Comparison of ENCODE assay signal across 8 cellular contexts in the genomic region with DNA sequence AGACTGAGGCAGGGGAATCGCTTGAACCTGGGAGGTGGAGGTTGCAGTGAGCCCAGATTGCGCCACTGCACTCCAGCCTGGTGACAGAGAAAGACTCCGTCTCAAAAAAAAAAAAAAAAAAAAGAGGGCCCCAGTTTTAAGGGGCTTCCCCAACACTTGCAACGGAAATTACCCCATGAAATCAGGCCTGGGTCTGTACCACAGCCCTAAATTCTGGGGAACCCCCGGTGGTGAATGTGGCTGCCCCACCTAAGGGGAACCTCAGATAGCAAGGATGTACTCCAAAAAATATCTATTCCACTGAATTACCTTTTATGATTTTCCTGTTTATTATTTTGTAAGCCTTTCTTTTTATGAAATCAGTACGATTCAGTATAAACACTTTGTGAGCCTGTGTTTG. TPM values are rescaled to one million over a fixed set of nuclear protein-coding genes. Genes with fewer than 3 reads are reported as not detected.
A peak's percentile ranks its signal among the peaks of the same experiment; 100 is the strongest.
DNase-seq lines count a peak whose midpoint lies in the region; ATAC-seq lines count a peak whose summit lies in the region.
"Not testable (repeated sequence)": the region's sequence is repeated elsewhere in the genome, so short reads cannot be mapped to it uniquely, and the experiment has no call there.

No MANE protein-coding gene starts in this region.

- intact Hi-C loops in CD4-positive, alpha-beta memory T cell (cut with micrococcal nuclease): not testable (repeated sequence)

- H3K27ac Mint-ChIP-seq in CD4-positive, alpha-beta memory T cell: peak overlapping the region; percentile 83 to 96 (median 90)
- peak overlapping the region; percentile 43 for H3K27ac Mint-ChIP-seq in T-helper 2 cell treated with Interferon-gamma antibody and Interleukin-4, amounts not matched to agents 5 μg/mL and 100 μg/mL, for 36 hours
- peak overlapping the region in 5 of 10 donors; percentile 41 to 81 (median 58) for H3K27ac Mint-ChIP-seq in naive thymus-derived CD8-positive, alpha-beta T cell

- peak; percentile 45 for ATAC-seq in GM19463 (IDR thresholded peaks at IDR 0.05; ENCODE audit: unreplicated experiment)
- ATAC-seq in naive thymus-derived CD8-positive, alpha-beta T cell: peak; percentile 64 to 85
- not testable (repeated sequence) for ATAC-seq in stimulated activated naive CD8-positive, alpha-beta T cell treated with anti-CD3 and anti-CD28 coated beads, Interleukin-15, Interleukin-2, amounts not matched to agents 100 U/mL and 50 U/mL, for 24 hours

- H3K4me1 Mint-ChIP-seq in CD4-positive, alpha-beta memory T cell: peaks cover 7 to 56% (median 43%) of the 10 kb centered on the region in 4 donors
- peaks cover 33% of the 10 kb centered on the region for H3K4me1 Mint-ChIP-seq in T-helper 2 cell treated with Interferon-gamma antibody and Interleukin-4, amounts not matched to agents 5 μg/mL and 100 μg/mL, for 36 hours (ENCODE audit: low read depth)
- peaks cover 5 to 39% (median 17%) of the 10 kb centered on the region in 4 donors for H3K4me1 Mint-ChIP-seq in naive thymus-derived CD8-positive, alpha-beta T cell

- not testable (repeated sequence) for H3K36me3 ChIP-seq in CD4-positive, alpha-beta memory T cell (ENCODE audit: insufficient read depth, low read length)

- POLR2A ChIA-PET in CD4-positive, alpha-beta memory T cell (lab: Charles Lee; ENCODE audit: partially characterized antibody): interaction anchor here (3.8 kb wide), 1 partner anchor 15 kb away, joined by 21 read pairs; the partner anchor contains the start of gene CCSAP
- POLR2A ChIA-PET in naive thymus-derived CD8-positive, alpha-beta T cell (lab: Charles Lee): not testable (repeated sequence)

- H3K4me3 Mint-ChIP-seq in CD4-positive, alpha-beta memory T cell: peak overlapping the region in 5 of 8 donors; percentile 9 to 70 (median 40)
- H3K4me3 Mint-ChIP-seq in T-helper 2 cell treated with Interferon-gamma antibody and Interleukin-4, amounts not matched to agents 5 μg/mL and 100 μg/mL, for 36 hours; naive thymus-derived CD8-positive, alpha-beta T cell: not testable (repeated sequence)

- not testable (repeated sequence) for H3K9me3 ChIP-seq in CD4-positive, alpha-beta memory T cell (ENCODE audit: control insufficient read depth in 1 of 2, low read length in 2 of 2)

- not testable (repeated sequence) for H3K4me3 ChIP-seq in CD4-positive, alpha-beta memory T cell (ENCODE audit: low read length in 2 of 2)

- DNase-seq in CD4-positive, alpha-beta memory T cell: peak; percentile 56 to 83 (median 71)
- DNase-seq in T-helper 2 cell treated with Interferon-gamma antibody and Interleukin-4, amounts not matched to agents 5 μg/mL and 100 μg/mL, for 36 hours (ENCODE audit: low spot score): not testable (repeated sequence)
- DNase-seq in activated CD4-positive, alpha-beta T cell treated with anti-CD3 and anti-CD28 coated beads, Interleukin-2, amount 50 U/mL, for 1 hour: peak; percentile 20
- DNase-seq in activated naive CD4-positive, alpha-beta T cell treated with Interleukin-2 at 50 U/mL for 16 hours: peak; percentile 38
- peak; percentile 28 for DNase-seq in effector CD4-positive, alpha-beta T cell
- DNase-seq in naive thymus-derived CD8-positive, alpha-beta T cell: peak in 5 of 10 donors; percentile 12 to 42 (median 25)
- peak; percentile 36 for DNase-seq in stimulated activated naive CD8-positive, alpha-beta T cell treated with anti-CD3 and anti-CD28 coated beads, Interleukin-15, Interleukin-2, amounts not matched to agents 100 U/mL and 50 U/mL, for 24 hours

- peaks cover 32 to 47% of the 10 kb centered on the region in 2 donors for H3K36me3 Mint-ChIP-seq in CD4-positive, alpha-beta memory T cell
- peaks cover 50% of the 10 kb centered on the region for H3K36me3 Mint-ChIP-seq in T-helper 2 cell treated with Interferon-gamma antibody and Interleukin-4, amounts not matched to agents 5 μg/mL and 100 μg/mL, for 36 hours (ENCODE audit: low read depth)
- H3K36me3 Mint-ChIP-seq in naive thymus-derived CD8-positive, alpha-beta T cell: peaks cover 0 to 40% (median 8%) of the 10 kb centered on the region in 3 donors

- CTCF ChIA-PET in CD4-positive, alpha-beta memory T cell (lab: Charles Lee; ENCODE audit: partially characterized antibody): not testable (repeated sequence)

- H3K27ac ChIP-seq in CD4-positive, alpha-beta memory T cell (ENCODE audit: low read depth, low read length): peak overlapping the region; percentile 41

- H3K4me1 ChIP-seq in CD4-positive, alpha-beta memory T cell (ENCODE audit: insufficient read depth, low read length): peaks cover 16% of the 10 kb centered on the region

- not testable (repeated sequence) for H3K27me3 Mint-ChIP-seq in CD4-positive, alpha-beta memory T cell; T-helper 2 cell treated with Interferon-gamma antibody and Interleukin-4, amounts not matched to agents 5 μg/mL and 100 μg/mL, for 36 hours (ENCODE audit: low read depth); naive thymus-derived CD8-positive, alpha-beta T cell

- not testable (repeated sequence) for H3K9me3 Mint-ChIP-seq in CD4-positive, alpha-beta memory T cell; T-helper 2 cell treated with Interferon-gamma antibody and Interleukin-4, amounts not matched to agents 5 μg/mL and 100 μg/mL, for 36 hours; naive thymus-derived CD8-positive, alpha-beta T cell

- H3K27me3 ChIP-seq in CD4-positive, alpha-beta memory T cell (ENCODE audit: insufficient read depth, low read length): not testable (repeated sequence)

RNA-seq across cellular contexts. Expression of gene CCSAP, which starts 15.1 kb away (rescaled TPM):
- 10 to 100 TPM; 17.5 to 18.3 TPM for total RNA-seq in CD4-positive, alpha-beta memory T cell
- 1 to 10 TPM; 3.9 to 4.1 TPM for polyA plus RNA-seq in CD4-positive, alpha-beta memory T cell
- total RNA-seq in naive thymus-derived CD8-positive, alpha-beta T cell: 1 to 10 TPM; 8.0 to 9.2 TPM
- 1 to 10 TPM; 1.2 to 1.5 (median 1.3) TPM for polyA plus RNA-seq in naive thymus-derived CD8-positive, alpha-beta T cell

RNA-seq across cellular contexts. Expression of gene RAB4A, which starts 56.9 kb away (rescaled TPM):
- 10 to 100 TPM; 43.7 to 44.9 TPM for total RNA-seq in CD4-positive, alpha-beta memory T cell
- 10 to 100 TPM; 18.8 to 23.0 TPM for polyA plus RNA-seq in CD4-positive, alpha-beta memory T cell
- 10 to 100 TPM; 47.2 to 50.4 TPM for total RNA-seq in naive thymus-derived CD8-positive, alpha-beta T cell
- 10 to 100 TPM; 16.8 to 22.4 (median 18.3) TPM for polyA plus RNA-seq in naive thymus-derived CD8-positive, alpha-beta T cell
